28 cellular contexts compared by ENCODE assay signal in genomic region chr9:113477058-113477457, GRCh38.
"Had no signal": no experiment of that assay in that cellular context is flagged by ENCODE, and none has a peak within 500 bp of the region (broad histone marks: within the 10 kb centered on the region; RNA-seq: fewer than 3 reads in every experiment).

No MANE protein-coding gene starts in this region.

- H3K4me3 Mint-ChIP-seq: activated naive CD4-positive, alpha-beta T cell treated with anti-CD3 and anti-CD28 coated beads, Interleukin-2, amount 10 ng/mL, durations not matched to agents 7 days and 5 days; dendritic cell treated with granulocyte-macrophage colony-stimulating factor and Interleukin-4, amounts not matched to agents 40 ng/mL and 50 ng/mL, for 4 days; naive thymus-derived CD8-positive, alpha-beta T cell; stimulated activated effector memory CD8-positive, alpha-beta T cell treated with anti-CD3 and anti-CD28 coated beads, Interleukin-12 subunit alpha, Interleukin-12 subunit beta, amount 100 ng/mL, for 72 hours; stimulated activated naive CD8-positive, alpha-beta T cell treated with anti-CD3 and anti-CD28 coated beads, Interleukin-15, Interleukin-2, amounts not matched to agents 100 ng/mL and 50 ng/mL, for 24 hours; T-helper 1 cell treated with Interleukin-12 subunit alpha and Interleukin-12 subunit beta and Interleukin-4 antibody, amounts not matched to agents 30 μg/mL and 1 μg/mL, for 36 hours had no signal

- H3K27ac Mint-ChIP-seq: activated naive CD4-positive, alpha-beta T cell treated with anti-CD3 and anti-CD28 coated beads, Interleukin-2, amount 10 ng/mL, durations not matched to agents 7 days and 5 days; dendritic cell treated with granulocyte-macrophage colony-stimulating factor and Interleukin-4, amounts not matched to agents 40 ng/mL and 50 ng/mL, for 4 days; stimulated activated effector memory CD8-positive, alpha-beta T cell treated with anti-CD3 and anti-CD28 coated beads, Interleukin-12 subunit alpha, Interleukin-12 subunit beta, amount 100 ng/mL, for 72 hours; stimulated activated naive CD8-positive, alpha-beta T cell treated with anti-CD3 and anti-CD28 coated beads, Interleukin-15, Interleukin-2, amounts not matched to agents 100 ng/mL and 50 ng/mL, for 24 hours; T-helper 1 cell treated with Interleukin-12 subunit alpha and Interleukin-12 subunit beta and Interleukin-4 antibody, amounts not matched to agents 30 μg/mL and 1 μg/mL, for 36 hours had no signal

- H3K4me1 ChIP-seq: breast epithelium, left lung, lower lobe of right lung, vagina had no signal

- H3K4me3 ChIP-seq: breast epithelium, esophagus squamous epithelium, heart right ventricle, left lung, lower lobe of right lung, sigmoid colon, tibial artery, vagina had no signal

- H3K27ac ChIP-seq: breast epithelium, epithelial cell of prostate, esophagus squamous epithelium, left lung, lower lobe of right lung, sigmoid colon, tibial artery, vagina, WERI-Rb-1 had no signal

- DNase-seq: activated CD4-positive, alpha-beta T cell treated with anti-CD3 and anti-CD28 coated beads for 48 hours; activated CD4-positive, alpha-beta T cell treated with anti-CD3 and anti-CD28 coated beads, Interleukin-2, amount 50 U/mL, for 48 hours; activated gamma-delta T cell; activated naive CD4-positive, alpha-beta T cell treated with anti-CD3 and anti-CD28 coated beads, Interleukin-2, amount 10 ng/mL, durations not matched to agents 7 days and 5 days; amniotic stem cell; central memory CD4-positive, alpha-beta T cell; esophagus squamous epithelium; foreskin melanocyte; heart right ventricle; left lung; lower lobe of right lung; mesenchymal stem cell; naive thymus-derived CD8-positive, alpha-beta T cell; SK-N-SH; small intestine; stimulated activated CD4-positive, alpha-beta T cell treated with anti-CD3 and anti-CD28 coated beads, Interleukin-4, amount 100 ng/mL, for 24 hours; SW 1271; T-helper 9 cell; tibial artery; WERI-Rb-1 had no signal

- H3K27me3 ChIP-seq: breast epithelium, esophagus squamous epithelium, heart right ventricle, left lung, sigmoid colon, tibial artery, vagina had no signal

- H3K9ac ChIP-seq: SK-N-SH had no signal

- H3K9me3 Mint-ChIP-seq: activated naive CD4-positive, alpha-beta T cell treated with anti-CD3 and anti-CD28 coated beads, Interleukin-2, amount 10 ng/mL, durations not matched to agents 7 days and 5 days; dendritic cell treated with granulocyte-macrophage colony-stimulating factor and Interleukin-4, amounts not matched to agents 40 ng/mL and 50 ng/mL, for 4 days; naive thymus-derived CD8-positive, alpha-beta T cell; stimulated activated effector memory CD8-positive, alpha-beta T cell treated with anti-CD3 and anti-CD28 coated beads, Interleukin-12 subunit alpha, Interleukin-12 subunit beta, amount 100 ng/mL, for 72 hours; stimulated activated naive CD8-positive, alpha-beta T cell treated with anti-CD3 and anti-CD28 coated beads, Interleukin-15, Interleukin-2, amounts not matched to agents 100 ng/mL and 50 ng/mL, for 24 hours; T-helper 1 cell treated with Interleukin-12 subunit alpha and Interleukin-12 subunit beta and Interleukin-4 antibody, amounts not matched to agents 30 μg/mL and 1 μg/mL, for 36 hours had no signal

- H3K36me3 ChIP-seq: breast epithelium, esophagus squamous epithelium, heart right ventricle, left lung, lower lobe of right lung, sigmoid colon, tibial artery, vagina, WERI-Rb-1 had no signal

- H3K9me3 ChIP-seq: breast epithelium, esophagus squamous epithelium, heart right ventricle, left lung, lower lobe of right lung, sigmoid colon, SK-N-SH, tibial artery, vagina had no signal

- H3K27me3 Mint-ChIP-seq: naive thymus-derived CD8-positive, alpha-beta T cell had no signal

- H3K36me3 Mint-ChIP-seq: activated naive CD4-positive, alpha-beta T cell treated with anti-CD3 and anti-CD28 coated beads, Interleukin-2, amount 10 ng/mL, durations not matched to agents 7 days and 5 days; naive thymus-derived CD8-positive, alpha-beta T cell; stimulated activated effector memory CD8-positive, alpha-beta T cell treated with anti-CD3 and anti-CD28 coated beads, Interleukin-12 subunit alpha, Interleukin-12 subunit beta, amount 100 ng/mL, for 72 hours had no signal
